Comparison of ENCODE assay signal across 16 cellular contexts in the genomic region with DNA sequence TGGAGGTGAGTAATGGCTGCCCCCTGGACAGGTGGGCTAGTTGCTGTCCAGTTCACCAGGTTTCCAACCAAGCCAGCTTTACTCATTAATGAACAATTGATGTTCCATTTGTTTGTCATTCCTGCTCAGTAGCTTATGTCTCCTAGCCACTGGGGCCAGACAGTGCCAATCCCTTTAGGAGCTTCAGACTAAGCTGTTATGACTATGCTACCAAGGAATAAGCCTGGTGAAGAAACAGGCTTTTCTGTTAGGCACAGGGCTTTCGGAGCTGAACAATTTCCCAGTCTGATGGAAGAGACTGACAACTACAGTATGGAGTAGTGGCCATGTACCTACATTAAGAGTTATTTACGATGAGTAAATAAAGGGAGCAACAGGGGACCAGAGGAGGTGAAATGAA. TPM values are rescaled to one million over a fixed set of nuclear protein-coding genes. Genes with fewer than 3 reads are reported as not detected.
DNase-seq lines count a peak whose midpoint lies in the region; ATAC-seq and TF ChIP-seq lines count a peak whose summit lies in the region.
"Had no signal": no experiment of that assay in that cellular context is flagged by ENCODE, and none has a peak within 500 bp of the region (broad histone marks: within the 10 kb centered on the region; RNA-seq: fewer than 3 reads in every experiment).

No MANE protein-coding gene starts in this region.

- peak overlapping the region; percentile 83 for H3K27ac Mint-ChIP-seq in activated naive CD4-positive, alpha-beta T cell treated with anti-CD3 and anti-CD28 coated beads, Interleukin-2, amount 50 U/mL, for 24 hours
- peak overlapping the region; percentile 88 for H3K27ac Mint-ChIP-seq in endothelial cell (ENCODE audit: unreplicated experiment)
- peak overlapping the region; percentile 93 for H3K27ac Mint-ChIP-seq in stimulated activated naive B cell treated with anti-CD40 and anti-IgM and Interleukin-4, amounts not matched to agents 10 μg/mL and 1 μg/mL and 100 μg/mL, for 72 hours

- H3K4me1 Mint-ChIP-seq in activated naive CD4-positive, alpha-beta T cell treated with anti-CD3 and anti-CD28 coated beads, Interleukin-2, amount 50 U/mL, for 24 hours, result peaks cover 30% of the 10 kb centered on the region
- H3K4me1 Mint-ChIP-seq in endothelial cell (ENCODE audit: unreplicated experiment), result peaks cover 18% of the 10 kb centered on the region
- H3K4me1 Mint-ChIP-seq in stimulated activated naive B cell treated with anti-CD40 and anti-IgM and Interleukin-4, amounts not matched to agents 10 μg/mL and 1 μg/mL and 100 μg/mL, for 72 hours, result peaks cover 15 to 24% of the 10 kb centered on the region in 2 donors

- no peak overlapping the region for H3K4me3 ChIP-seq in SK-N-MC

- no peak for ATAC-seq in stimulated activated naive B cell treated with anti-CD40 and anti-IgM and Interleukin-4, amounts not matched to agents 10 μg/mL and 1 μg/mL and 100 μg/mL, for 72 hours (replicated peaks)
- ATAC-seq in HG03280 (IDR thresholded peaks at IDR 0.05; ENCODE audit: unreplicated experiment) (no peak), left ventricle myocardium superior (no peak)
- ATAC-seq: esophagus mucosa had no signal

- H3K9me3 Mint-ChIP-seq in activated naive CD4-positive, alpha-beta T cell treated with anti-CD3 and anti-CD28 coated beads, Interleukin-2, amount 50 U/mL, for 24 hours, result peaks cover 5% of the 10 kb centered on the region
- peaks cover 10% of the 10 kb centered on the region for H3K9me3 Mint-ChIP-seq in endothelial cell (ENCODE audit: unreplicated experiment)
- H3K9me3 Mint-ChIP-seq in stimulated activated naive B cell treated with anti-CD40 and anti-IgM and Interleukin-4, amounts not matched to agents 10 μg/mL and 1 μg/mL and 100 μg/mL, for 72 hours, result peaks cover 6 to 10% of the 10 kb centered on the region in 2 donors

- no peaks in the 10 kb centered on the region for H3K9me3 ChIP-seq in SK-N-MC (ENCODE audit: low read depth, low read length)

- peaks cover 1% of the 10 kb centered on the region for H3K27me3 Mint-ChIP-seq in activated naive CD4-positive, alpha-beta T cell treated with anti-CD3 and anti-CD28 coated beads, Interleukin-2, amount 50 U/mL, for 24 hours
- peaks cover 10% of the 10 kb centered on the region for H3K27me3 Mint-ChIP-seq in endothelial cell (ENCODE audit: unreplicated experiment)
- H3K27me3 Mint-ChIP-seq in stimulated activated naive B cell treated with anti-CD40 and anti-IgM and Interleukin-4, amounts not matched to agents 10 μg/mL and 1 μg/mL and 100 μg/mL, for 72 hours, result peaks cover 5 to 6% of the 10 kb centered on the region in 2 donors

- no peak for TF ChIP-seq CTCF in endothelial cell (IDR thresholded peaks at IDR 0.05; ENCODE audit: unreplicated experiment)

- intact Hi-C loops in left ventricle myocardium superior (cut with micrococcal nuclease), result no loop called here

- H3K9ac ChIP-seq in SK-N-MC (ENCODE audit: insufficient read length), result no peak overlapping the region

- no peak for DNase-seq in activated naive CD4-positive, alpha-beta T cell treated with Interleukin-2 at 50 U/mL for 16 hours
- DNase-seq in SK-N-MC (ENCODE audit: low read depth, low spot score) (no peak), endothelial cell (ENCODE audit: low spot score) (no peak), NCI-H1417 treated with DMSO at 0.1 percent for 48 hours (lab: John Stamatoyannopoulos, UW) (no peak), left ventricle myocardium superior (no peak)
- no peak for DNase-seq in stimulated activated naive B cell treated with anti-CD40 and anti-IgM and Interleukin-4, amounts not matched to agents 10 μg/mL and 1 μg/mL and 100 μg/mL, for 72 hours
- DNase-seq: activated effector memory CD4-positive, alpha-beta T cell treated with anti-CD3 and anti-CD28 coated beads, Interleukin-2, amount 50 U/mL, for 16 hours; NCI-H1105 treated with DMSO at 0.1 percent for 48 hours; NCI-H524; SHP77 treated with DMSO at 0.1 percent for 48 hours; stimulated activated CD4-positive, alpha-beta T cell treated with anti-CD3 and anti-CD28 coated beads, Interleukin-2, amount 100 ng/mL, for 48 hours; stimulated activated naive CD4-positive, alpha-beta T cell treated with Interleukin-2 at 50 U/mL for 16 hours had no signal

- peak overlapping the region; percentile 26; the same call in 1 of the 2 replicates for H3K27ac ChIP-seq in SK-N-MC

- peak overlapping the region; percentile 98 for H3K4me3 Mint-ChIP-seq in activated naive CD4-positive, alpha-beta T cell treated with anti-CD3 and anti-CD28 coated beads, Interleukin-2, amount 50 U/mL, for 24 hours
- peak overlapping the region; percentile 85 for H3K4me3 Mint-ChIP-seq in endothelial cell (ENCODE audit: unreplicated experiment)
- peak overlapping the region; percentile 75 to 96 for H3K4me3 Mint-ChIP-seq in stimulated activated naive B cell treated with anti-CD40 and anti-IgM and Interleukin-4, amounts not matched to agents 10 μg/mL and 1 μg/mL and 100 μg/mL, for 72 hours

- no peaks in the 10 kb centered on the region for H3K36me3 ChIP-seq in SK-N-MC (ENCODE audit: insufficient read depth, low read length)
- H3K36me3 ChIP-seq: HAP-1 had no signal

- peaks cover 5% of the 10 kb centered on the region for H3K36me3 Mint-ChIP-seq in activated naive CD4-positive, alpha-beta T cell treated with anti-CD3 and anti-CD28 coated beads, Interleukin-2, amount 50 U/mL, for 24 hours
- H3K36me3 Mint-ChIP-seq in endothelial cell (ENCODE audit: low read depth, unreplicated experiment), result peaks cover 10% of the 10 kb centered on the region
- peaks cover 17 to 29% of the 10 kb centered on the region in 2 donors for H3K36me3 Mint-ChIP-seq in stimulated activated naive B cell treated with anti-CD40 and anti-IgM and Interleukin-4, amounts not matched to agents 10 μg/mL and 1 μg/mL and 100 μg/mL, for 72 hours

RNA-seq across cellular contexts. Expression of a gene that starts 2.1 kb away (rescaled TPM):
- total RNA-seq in endothelial cell (ENCODE audit: unreplicated experiment), result 9.0 TPM
- 37.6 TPM for total RNA-seq in left ventricle myocardium superior

RNA-seq across cellular contexts. Expression of a gene that starts 20.7 kb away (rescaled TPM):
- total RNA-seq in endothelial cell (ENCODE audit: unreplicated experiment) (83.5 TPM), left ventricle myocardium superior (49.9 TPM)
